Comparison of ENCODE assay signal across 1 cellular context in the genomic region with DNA sequence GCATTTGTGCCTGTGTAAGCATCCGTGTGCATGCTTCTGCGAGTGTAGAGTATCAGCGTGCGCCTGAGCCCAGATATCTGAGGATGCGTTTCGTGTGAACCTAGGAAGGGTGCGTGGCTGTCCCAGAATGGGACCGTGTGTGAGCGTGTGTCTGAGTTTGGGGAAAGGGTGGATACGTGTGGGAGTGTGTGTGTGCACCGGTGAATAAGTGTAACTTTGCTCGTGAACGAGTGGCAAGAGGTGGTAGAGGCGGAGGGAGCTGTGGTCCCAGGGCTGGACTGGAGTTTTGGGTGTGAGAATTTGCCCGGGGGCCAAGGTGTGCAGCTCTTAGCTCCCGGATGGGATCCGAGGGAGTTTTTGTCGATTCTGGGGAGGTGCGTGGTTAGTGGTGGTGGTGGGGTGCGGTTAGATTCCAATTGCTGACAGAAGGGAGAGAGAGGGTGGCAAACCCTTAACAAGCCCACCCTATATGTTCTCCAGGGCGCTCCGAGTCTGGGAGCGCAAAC.
TF ChIP-seq lines count a peak whose summit lies in the region.

No MANE protein-coding gene starts in this region.

TF ChIP-seq in HepG2, 621 proteins besides CTCF, POLR2A, EP300 and RAD21 (continues in another document):
- TF ChIP-seq ZNF558 (CRISPR knock-in tag; IDR thresholded peaks at IDR 0.05; ENCODE audit: borderline replicate concordance), result 0 out of 2 replicates have a peak, but pooled peaks have one; percentile 53
- TF ChIP-seq, protein P1, sequence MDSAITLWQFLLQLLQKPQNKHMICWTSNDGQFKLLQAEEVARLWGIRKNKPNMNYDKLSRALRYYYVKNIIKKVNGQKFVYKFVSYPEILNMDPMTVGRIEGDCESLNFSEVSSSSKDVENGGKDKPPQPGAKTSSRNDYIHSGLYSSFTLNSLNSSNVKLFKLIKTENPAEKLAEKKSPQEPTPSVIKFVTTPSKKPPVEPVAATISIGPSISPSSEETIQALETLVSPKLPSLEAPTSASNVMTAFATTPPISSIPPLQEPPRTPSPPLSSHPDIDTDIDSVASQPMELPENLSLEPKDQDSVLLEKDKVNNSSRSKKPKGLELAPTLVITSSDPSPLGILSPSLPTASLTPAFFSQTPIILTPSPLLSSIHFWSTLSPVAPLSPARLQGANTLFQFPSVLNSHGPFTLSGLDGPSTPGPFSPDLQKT (CRISPR knock-in tag; IDR thresholded peaks at IDR 0.05; ENCODE audit: borderline replicate concordance), result no peak
- TF ChIP-seq, protein P2, sequence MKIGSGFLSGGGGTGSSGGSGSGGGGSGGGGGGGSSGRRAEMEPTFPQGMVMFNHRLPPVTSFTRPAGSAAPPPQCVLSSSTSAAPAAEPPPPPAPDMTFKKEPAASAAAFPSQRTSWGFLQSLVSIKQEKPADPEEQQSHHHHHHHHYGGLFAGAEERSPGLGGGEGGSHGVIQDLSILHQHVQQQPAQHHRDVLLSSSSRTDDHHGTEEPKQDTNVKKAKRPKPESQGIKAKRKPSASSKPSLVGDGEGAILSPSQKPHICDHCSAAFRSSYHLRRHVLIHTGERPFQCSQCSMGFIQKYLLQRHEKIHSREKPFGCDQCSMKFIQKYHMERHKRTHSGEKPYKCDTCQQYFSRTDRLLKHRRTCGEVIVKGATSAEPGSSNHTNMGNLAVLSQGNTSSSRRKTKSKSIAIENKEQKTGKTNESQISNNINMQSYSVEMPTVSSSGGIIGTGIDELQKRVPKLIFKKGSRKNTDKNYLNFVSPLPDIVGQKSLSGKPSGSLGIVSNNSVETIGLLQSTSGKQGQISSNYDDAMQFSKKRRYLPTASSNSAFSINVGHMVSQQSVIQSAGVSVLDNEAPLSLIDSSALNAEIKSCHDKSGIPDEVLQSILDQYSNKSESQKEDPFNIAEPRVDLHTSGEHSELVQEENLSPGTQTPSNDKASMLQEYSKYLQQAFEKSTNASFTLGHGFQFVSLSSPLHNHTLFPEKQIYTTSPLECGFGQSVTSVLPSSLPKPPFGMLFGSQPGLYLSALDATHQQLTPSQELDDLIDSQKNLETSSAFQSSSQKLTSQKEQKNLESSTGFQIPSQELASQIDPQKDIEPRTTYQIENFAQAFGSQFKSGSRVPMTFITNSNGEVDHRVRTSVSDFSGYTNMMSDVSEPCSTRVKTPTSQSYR (CRISPR knock-in tag; IDR thresholded peaks at IDR 0.05; ENCODE audit: borderline replicate concordance), result 0 out of 2 replicates have a peak, but pooled peaks have one; percentile 28
- no peak for TF ChIP-seq KLF16 (CRISPR knock-in tag; IDR thresholded peaks at IDR 0.05)
- TF ChIP-seq, protein P3, sequence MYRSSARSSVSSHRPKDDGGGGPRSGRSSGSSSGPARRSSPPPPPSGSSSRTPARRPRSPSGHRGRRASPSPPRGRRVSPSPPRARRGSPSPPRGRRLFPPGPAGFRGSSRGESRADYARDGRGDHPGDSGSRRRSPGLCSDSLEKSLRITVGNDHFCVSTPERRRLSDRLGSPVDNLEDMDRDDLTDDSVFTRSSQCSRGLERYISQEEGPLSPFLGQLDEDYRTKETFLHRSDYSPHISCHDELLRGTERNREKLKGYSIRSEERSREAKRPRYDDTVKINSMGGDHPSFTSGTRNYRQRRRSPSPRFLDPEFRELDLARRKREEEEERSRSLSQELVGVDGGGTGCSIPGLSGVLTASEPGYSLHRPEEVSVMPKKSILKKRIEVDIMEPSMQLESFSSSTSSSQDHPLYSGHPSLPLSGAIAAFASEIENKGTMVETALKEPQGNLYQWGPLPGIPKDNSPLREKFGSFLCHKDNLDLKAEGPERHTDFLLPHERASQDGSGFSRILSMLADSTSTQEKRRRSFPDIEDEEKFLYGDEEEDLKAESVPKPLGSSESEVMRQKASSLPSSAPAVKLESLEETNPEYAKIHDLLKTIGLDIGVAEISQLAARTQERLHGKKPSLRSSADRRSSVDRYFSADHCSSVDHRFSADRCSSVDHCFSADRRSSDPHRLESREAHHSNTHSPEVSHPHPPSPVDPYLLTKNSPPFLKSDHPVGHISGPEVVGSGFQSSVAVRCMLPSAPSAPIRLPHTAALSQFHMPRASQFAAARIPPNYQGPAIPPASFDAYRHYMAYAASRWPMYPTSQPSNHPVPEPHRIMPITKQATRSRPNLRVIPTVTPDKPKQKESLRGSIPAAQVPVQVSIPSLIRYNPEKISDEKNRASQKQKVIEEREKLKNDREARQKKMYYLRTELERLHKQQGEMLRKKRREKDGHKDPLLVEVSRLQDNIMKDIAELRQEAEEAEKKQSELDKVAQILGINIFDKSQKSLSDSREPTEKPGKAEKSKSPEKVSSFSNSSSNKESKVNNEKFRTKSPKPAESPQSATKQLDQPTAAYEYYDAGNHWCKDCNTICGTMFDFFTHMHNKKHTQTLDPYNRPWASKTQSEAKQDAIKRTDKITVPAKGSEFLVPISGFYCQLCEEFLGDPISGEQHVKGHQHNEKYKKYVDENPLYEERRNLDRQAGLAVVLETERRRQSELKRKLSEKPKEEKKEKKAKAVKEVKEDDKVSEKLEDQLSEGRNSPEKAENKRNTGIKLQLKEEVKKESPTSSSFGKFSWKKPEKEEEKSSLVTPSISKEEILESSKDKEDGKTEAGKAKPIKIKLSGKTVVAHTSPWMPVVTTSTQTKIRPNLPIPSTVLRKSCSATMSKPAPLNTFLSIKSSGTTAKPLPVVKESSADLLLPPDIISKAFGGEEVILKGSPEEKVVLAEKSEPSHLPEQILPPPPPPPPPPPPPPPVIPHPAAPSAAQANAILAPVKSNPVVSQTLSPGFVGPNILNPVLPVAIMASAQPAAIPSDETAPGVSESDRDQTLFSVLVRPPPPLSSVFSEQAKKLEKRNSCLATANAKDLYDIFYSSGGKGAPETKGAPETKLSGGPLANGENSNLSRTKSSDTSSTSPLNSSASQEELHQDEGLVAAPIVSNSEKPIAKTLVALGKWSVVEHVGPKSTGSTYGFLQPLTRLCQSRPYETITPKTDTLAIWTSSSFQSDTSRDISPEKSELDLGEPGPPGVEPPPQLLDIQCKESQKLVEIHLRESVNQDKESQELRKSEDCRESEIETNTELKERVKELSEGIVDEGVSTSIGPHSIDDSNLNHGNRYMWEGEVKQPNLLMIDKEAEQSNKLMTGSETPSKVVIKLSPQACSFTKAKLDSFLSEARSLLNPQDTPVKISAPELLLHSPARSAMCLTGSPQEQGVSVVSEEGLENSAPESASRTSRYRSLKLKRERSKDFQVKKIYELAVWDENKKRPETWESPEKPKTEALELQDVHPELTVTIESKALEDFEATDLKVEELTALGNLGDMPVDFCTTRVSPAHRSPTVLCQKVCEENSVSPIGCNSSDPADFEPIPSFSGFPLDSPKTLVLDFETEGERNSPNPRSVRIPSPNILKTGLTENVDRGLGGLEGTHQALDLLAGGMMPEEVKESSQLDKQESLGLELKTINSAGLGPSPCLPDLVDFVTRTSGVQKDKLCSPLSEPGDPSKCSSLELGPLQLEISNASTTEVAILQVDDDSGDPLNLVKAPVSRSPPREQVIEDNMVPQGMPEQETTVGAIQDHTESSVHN (CRISPR knock-in tag; IDR thresholded peaks at IDR 0.05), result no peak
- TF ChIP-seq RELA (CRISPR knock-in tag; IDR thresholded peaks at IDR 0.05), result no peak
- TF ChIP-seq ZNF101 (CRISPR knock-in tag; IDR thresholded peaks at IDR 0.05; ENCODE audit: borderline replicate concordance, low read depth), result no peak
- TF ChIP-seq MAZ (IDR thresholded peaks at IDR 0.05; ENCODE audit: borderline replicate concordance, low read depth, low read length), result no peak
- TF ChIP-seq MAZ (CRISPR knock-in tag; IDR thresholded peaks at IDR 0.05; ENCODE audit: low read depth), result no peak
- TF ChIP-seq, protein P4, sequence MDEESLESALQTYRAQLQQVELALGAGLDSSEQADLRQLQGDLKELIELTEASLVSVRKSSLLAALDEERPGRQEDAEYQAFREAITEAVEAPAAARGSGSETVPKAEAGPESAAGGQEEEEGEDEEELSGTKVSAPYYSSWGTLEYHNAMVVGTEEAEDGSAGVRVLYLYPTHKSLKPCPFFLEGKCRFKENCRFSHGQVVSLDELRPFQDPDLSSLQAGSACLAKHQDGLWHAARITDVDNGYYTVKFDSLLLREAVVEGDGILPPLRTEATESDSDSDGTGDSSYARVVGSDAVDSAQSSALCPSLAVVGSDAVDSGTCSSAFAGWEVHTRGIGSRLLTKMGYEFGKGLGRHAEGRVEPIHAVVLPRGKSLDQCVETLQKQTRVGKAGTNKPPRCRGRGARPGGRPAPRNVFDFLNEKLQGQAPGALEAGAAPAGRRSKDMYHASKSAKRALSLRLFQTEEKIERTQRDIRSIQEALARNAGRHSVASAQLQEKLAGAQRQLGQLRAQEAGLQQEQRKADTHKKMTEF (CRISPR knock-in tag; IDR thresholded peaks at IDR 0.05), result no peak
- TF ChIP-seq, protein P5, sequence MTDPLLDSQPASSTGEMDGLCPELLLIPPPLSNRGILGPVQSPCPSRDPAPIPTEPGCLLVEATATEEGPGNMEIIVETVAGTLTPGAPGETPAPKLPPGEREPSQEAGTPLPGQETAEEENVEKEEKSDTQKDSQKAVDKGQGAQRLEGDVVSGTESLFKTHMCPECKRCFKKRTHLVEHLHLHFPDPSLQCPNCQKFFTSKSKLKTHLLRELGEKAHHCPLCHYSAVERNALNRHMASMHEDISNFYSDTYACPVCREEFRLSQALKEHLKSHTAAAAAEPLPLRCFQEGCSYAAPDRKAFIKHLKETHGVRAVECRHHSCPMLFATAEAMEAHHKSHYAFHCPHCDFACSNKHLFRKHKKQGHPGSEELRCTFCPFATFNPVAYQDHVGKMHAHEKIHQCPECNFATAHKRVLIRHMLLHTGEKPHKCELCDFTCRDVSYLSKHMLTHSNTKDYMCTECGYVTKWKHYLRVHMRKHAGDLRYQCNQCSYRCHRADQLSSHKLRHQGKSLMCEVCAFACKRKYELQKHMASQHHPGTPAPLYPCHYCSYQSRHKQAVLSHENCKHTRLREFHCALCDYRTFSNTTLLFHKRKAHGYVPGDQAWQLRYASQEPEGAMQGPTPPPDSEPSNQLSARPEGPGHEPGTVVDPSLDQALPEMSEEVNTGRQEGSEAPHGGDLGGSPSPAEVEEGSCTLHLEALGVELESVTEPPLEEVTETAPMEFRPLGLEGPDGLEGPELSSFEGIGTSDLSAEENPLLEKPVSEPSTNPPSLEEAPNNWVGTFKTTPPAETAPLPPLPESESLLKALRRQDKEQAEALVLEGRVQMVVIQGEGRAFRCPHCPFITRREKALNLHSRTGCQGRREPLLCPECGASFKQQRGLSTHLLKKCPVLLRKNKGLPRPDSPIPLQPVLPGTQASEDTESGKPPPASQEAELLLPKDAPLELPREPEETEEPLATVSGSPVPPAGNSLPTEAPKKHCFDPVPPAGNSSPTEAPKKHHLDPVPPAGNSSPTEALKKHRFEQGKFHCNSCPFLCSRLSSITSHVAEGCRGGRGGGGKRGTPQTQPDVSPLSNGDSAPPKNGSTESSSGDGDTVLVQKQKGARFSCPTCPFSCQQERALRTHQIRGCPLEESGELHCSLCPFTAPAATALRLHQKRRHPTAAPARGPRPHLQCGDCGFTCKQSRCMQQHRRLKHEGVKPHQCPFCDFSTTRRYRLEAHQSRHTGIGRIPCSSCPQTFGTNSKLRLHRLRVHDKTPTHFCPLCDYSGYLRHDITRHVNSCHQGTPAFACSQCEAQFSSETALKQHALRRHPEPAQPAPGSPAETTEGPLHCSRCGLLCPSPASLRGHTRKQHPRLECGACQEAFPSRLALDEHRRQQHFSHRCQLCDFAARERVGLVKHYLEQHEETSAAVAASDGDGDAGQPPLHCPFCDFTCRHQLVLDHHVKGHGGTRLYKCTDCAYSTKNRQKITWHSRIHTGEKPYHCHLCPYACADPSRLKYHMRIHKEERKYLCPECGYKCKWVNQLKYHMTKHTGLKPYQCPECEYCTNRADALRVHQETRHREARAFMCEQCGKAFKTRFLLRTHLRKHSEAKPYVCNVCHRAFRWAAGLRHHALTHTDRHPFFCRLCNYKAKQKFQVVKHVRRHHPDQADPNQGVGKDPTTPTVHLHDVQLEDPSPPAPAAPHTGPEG (CRISPR knock-in tag; IDR thresholded peaks at IDR 0.05), result peak; percentile 3; the same call in 1 of the 2 replicates
- no peak for TF ChIP-seq NCOA5 (CRISPR knock-in tag; IDR thresholded peaks at IDR 0.05)
- TF ChIP-seq SMYD3 (CRISPR knock-in tag; IDR thresholded peaks at IDR 0.05), result 0 out of 2 replicates have a peak, but pooled peaks have one; percentile 48
- no peak for TF ChIP-seq ZNF724P (CRISPR knock-in tag; IDR thresholded peaks at IDR 0.05; ENCODE audit: borderline replicate concordance)
- no peak for TF ChIP-seq ZNF354B (CRISPR knock-in tag; IDR thresholded peaks at IDR 0.05)
- TF ChIP-seq NFKBIZ (CRISPR knock-in tag; IDR thresholded peaks at IDR 0.05), result 0 out of 2 replicates have a peak, but pooled peaks have one; percentile 20
- TF ChIP-seq, protein P6, sequence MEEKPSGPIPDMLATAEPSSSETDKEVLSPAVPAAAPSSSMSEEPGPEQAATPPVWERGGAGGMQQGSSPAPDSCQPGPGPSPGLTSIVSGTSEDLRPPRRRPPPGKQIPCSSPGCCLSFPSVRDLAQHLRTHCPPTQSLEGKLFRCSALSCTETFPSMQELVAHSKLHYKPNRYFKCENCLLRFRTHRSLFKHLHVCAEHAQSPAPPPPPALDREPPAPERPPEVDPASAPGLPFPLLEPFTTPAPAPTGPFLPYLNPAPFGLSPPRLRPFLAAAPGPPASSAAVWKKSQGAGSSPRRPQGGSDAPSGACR (CRISPR knock-in tag; IDR thresholded peaks at IDR 0.05), result no peak
- no peak for TF ChIP-seq RCOR2 (CRISPR knock-in tag; IDR thresholded peaks at IDR 0.05)
- 0 out of 2 replicates have a peak, but pooled peaks have one; percentile 2 for TF ChIP-seq ZC3H4 (CRISPR knock-in tag; IDR thresholded peaks at IDR 0.05; ENCODE audit: borderline replicate concordance)
- TF ChIP-seq ZNF333 (CRISPR knock-in tag; IDR thresholded peaks at IDR 0.05; ENCODE audit: borderline replicate concordance), result no peak
- TF ChIP-seq ZNF180 (CRISPR knock-in tag; IDR thresholded peaks at IDR 0.05; ENCODE audit: borderline replicate concordance, low read depth), result no peak
- no peak for TF ChIP-seq MYC (CRISPR knock-in tag; IDR thresholded peaks at IDR 0.05; ENCODE audit: borderline replicate concordance)
- no peak for TF ChIP-seq ZEB1 (IDR thresholded peaks at IDR 0.05; ENCODE audit: insufficient replicate concordance, low read depth)
- no peak for TF ChIP-seq ZNF543 (CRISPR knock-in tag; IDR thresholded peaks at IDR 0.05)
- TF ChIP-seq THYN1 (CRISPR knock-in tag; IDR thresholded peaks at IDR 0.05; ENCODE audit: borderline replicate concordance, low read depth), result no peak
- no peak for TF ChIP-seq NONO (IDR thresholded peaks at IDR 0.05)
- TF ChIP-seq NONO (CRISPR knock-in tag; conservative IDR thresholded peaks at IDR 0.05), result no peak
- peak; percentile 27 for TF ChIP-seq TAF1 (CRISPR knock-in tag; IDR thresholded peaks at IDR 0.05)
- TF ChIP-seq PAX8 (CRISPR knock-in tag; IDR thresholded peaks at IDR 0.05; ENCODE audit: borderline replicate concordance), result peak; percentile 11; the same call in 1 of the 2 replicates
- TF ChIP-seq, protein P7, sequence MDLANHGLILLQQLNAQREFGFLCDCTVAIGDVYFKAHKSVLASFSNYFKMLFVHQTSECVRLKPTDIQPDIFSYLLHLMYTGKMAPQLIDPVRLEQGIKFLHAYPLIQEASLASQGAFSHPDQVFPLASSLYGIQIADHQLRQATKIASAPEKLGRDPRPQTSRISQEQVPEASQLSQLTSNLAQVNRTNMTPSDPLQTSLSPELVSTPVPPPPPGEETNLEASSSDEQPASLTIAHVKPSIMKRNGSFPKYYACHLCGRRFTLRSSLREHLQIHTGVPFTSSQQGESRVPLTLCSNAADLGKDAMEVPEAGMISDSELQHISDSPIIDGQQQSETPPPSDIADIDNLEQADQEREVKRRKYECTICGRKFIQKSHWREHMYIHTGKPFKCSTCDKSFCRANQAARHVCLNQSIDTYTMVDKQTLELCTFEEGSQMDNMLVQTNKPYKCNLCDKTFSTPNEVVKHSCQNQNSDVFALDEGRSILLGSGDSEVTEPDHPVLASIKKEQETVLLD (CRISPR knock-in tag; IDR thresholded peaks at IDR 0.05; ENCODE audit: low read depth), result peak; percentile 70; the same call in 1 of the 2 replicates
- TF ChIP-seq SOX6 (IDR thresholded peaks at IDR 0.05), result no peak
- TF ChIP-seq SOX6 (CRISPR knock-in tag; IDR thresholded peaks at IDR 0.05), result no peak
- TF ChIP-seq CREB1 (IDR thresholded peaks at IDR 0.05), result no peak
- TF ChIP-seq CREB1 (CRISPR knock-in tag; IDR thresholded peaks at IDR 0.05), result no peak
- 0 out of 2 replicates have a peak, but pooled peaks have one; percentile 22 for TF ChIP-seq ZNF792 (CRISPR knock-in tag; IDR thresholded peaks at IDR 0.05)
